ENCODE assay signal across 1 cellular context in genomic region chr19:43641333-43641732, GRCh38.
TF ChIP-seq lines count a peak whose summit lies in the region.

No MANE protein-coding gene starts in this region.

TF ChIP-seq in H1, 55 proteins besides CTCF, POLR2A, EP300 and RAD21:
- TF ChIP-seq TAF7 (optimal IDR thresholded peaks at IDR 0.05; ENCODE audit: borderline replicate concordance, low read depth, low read length): no peak
- no peak for TF ChIP-seq SP4 (IDR thresholded peaks at IDR 0.05; ENCODE audit: low read length)
- TF ChIP-seq KDM1A (IDR thresholded peaks at IDR 0.05; ENCODE audit: borderline replicate concordance, low read length): no peak
- TF ChIP-seq ATF2 (IDR thresholded peaks at IDR 0.05; ENCODE audit: low read length): no peak
- TF ChIP-seq MAX (IDR thresholded peaks at IDR 0.05): no peak
